In the genomic region with DNA sequence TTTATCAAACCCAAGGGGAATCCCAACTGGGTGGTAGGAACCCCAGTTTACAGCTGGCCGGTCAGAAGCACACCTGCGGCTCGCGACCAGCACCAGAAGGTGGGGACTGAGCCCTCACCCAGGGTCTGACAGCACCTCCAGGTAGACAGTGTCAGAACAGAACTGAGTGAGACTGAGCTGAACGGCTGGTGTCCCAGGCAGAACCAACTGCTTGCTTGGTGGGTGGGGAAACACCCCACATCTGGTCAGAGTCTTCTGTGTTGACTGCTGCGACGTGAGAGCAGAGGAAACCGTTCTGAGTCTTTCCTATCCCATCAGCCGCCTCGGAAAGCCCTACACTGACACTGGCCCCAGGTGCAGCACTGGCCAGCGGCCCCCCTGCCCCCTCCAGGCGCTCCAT, we compare ENCODE assay signal across 11 cellular contexts.
A peak's percentile ranks its signal among the peaks of the same experiment; 100 is the strongest.
DNase-seq lines count a peak whose midpoint lies in the region; ATAC-seq and TF ChIP-seq lines count a peak whose summit lies in the region.
"Had no signal": no experiment of that assay in that cellular context is flagged by ENCODE, and none has a peak within 500 bp of the region (broad histone marks: within the 10 kb centered on the region; RNA-seq: fewer than 3 reads in every experiment).

No MANE protein-coding gene starts in this region.

- H4K20me1 ChIP-seq in GM23338 (replicated peaks; ENCODE audit: insufficient read depth), result 0 out of 2 replicates have a peak, but pooled peaks cover 4% of the 10 kb centered on the region

- H3K36me3 Mint-ChIP-seq in activated B cell treated with CpG ODN at 0.5 μM for 24 hours (ENCODE audit: low read depth), result peaks cover 16% of the 10 kb centered on the region
- peaks cover 8% of the 10 kb centered on the region; the same call in 2 of the 3 replicates for H3K36me3 Mint-ChIP-seq in GM23338 (ENCODE audit: low read depth)

- H3K4me1 Mint-ChIP-seq in activated B cell treated with CpG ODN at 0.5 μM for 24 hours (peaks cover 54% of the 10 kb centered on the region), GM23338 (peaks cover 4% of the 10 kb centered on the region; the same call in 1 of the 3 replicates)

- TF ChIP-seq CTCF in GM06990 (IDR thresholded peaks at IDR 0.05; ENCODE audit: insufficient read depth, low read length, poor library complexity, severe bottlenecking) (no peak), activated B cell treated with CpG ODN at 0.5 μM for 24 hours (IDR thresholded peaks at IDR 0.05) (no peak), GM23338 (conservative IDR thresholded peaks at IDR 0.05; ENCODE audit: low read depth in 2 of 2) (no peak), esophagus muscularis mucosa (IDR thresholded peaks at IDR 0.05) (no peak)

- intact Hi-C loops in activated B cell treated with CpG ODN at 0.5 μM for 24 hours (cut with micrococcal nuclease) (loop anchor here (1.0 to 2.0 kb wide), 4 partner anchors 29 to 53 kb away; no protein-coding TSS in a partner anchor), esophagus muscularis mucosa (cut with DNase I) (no loop called here)

- peaks cover 16% of the 10 kb centered on the region for H3K36me3 ChIP-seq in GM06990 (ENCODE audit: control insufficient read depth, insufficient read depth, low read length)
- H3K36me3 ChIP-seq in GM23338 (ENCODE audit: insufficient read depth), result no peaks in the 10 kb centered on the region
- H3K36me3 ChIP-seq in esophagus muscularis mucosa, result peaks cover 0 to 31% (median 24%) of the 10 kb centered on the region in 4 donors

- H3K9me3 Mint-ChIP-seq in activated B cell treated with CpG ODN at 0.5 μM for 24 hours (no peaks in the 10 kb centered on the region), GM23338 (no peaks in the 10 kb centered on the region)

- no peaks in the 10 kb centered on the region for H3K9me3 ChIP-seq in esophagus muscularis mucosa

- ATAC-seq in HG02884 (IDR thresholded peaks at IDR 0.05; ENCODE audit: unreplicated experiment) (peak; percentile 91), activated B cell treated with CpG ODN at 0.5 μM for 24 hours (ENCODE audit: low read depth) (peak; percentile 94), GM23338 (no peak)

- H3K4me2 ChIP-seq in GM23338, result no peak overlapping the region

- H3K27ac Mint-ChIP-seq in activated B cell treated with CpG ODN at 0.5 μM for 24 hours (peak overlapping the region; percentile 79), GM23338 (no peak overlapping the region; the same call in 1 of the 2 replicates)

- TF ChIP-seq EP300 in esophagus muscularis mucosa (IDR thresholded peaks at IDR 0.05), result no peak

- no peak overlapping the region for H3K27ac ChIP-seq in GM23338 (ENCODE audit: low read depth)
- H3K27ac ChIP-seq in esophagus muscularis mucosa (replicated peaks in 1 of 4), result no peak overlapping the region
- H3K27ac ChIP-seq: C4-2B had no signal

- no peaks in the 10 kb centered on the region for H3F3A ChIP-seq in GM23338 (replicated peaks; ENCODE audit: low read depth)

- no peak overlapping the region for H2AFZ ChIP-seq in GM23338

- H3K9me2 ChIP-seq in GM23338 (ENCODE audit: insufficient read depth), result no peaks in the 10 kb centered on the region

- H3K79me2 ChIP-seq in GM23338 (replicated peaks; ENCODE audit: insufficient read depth), result no peaks in the 10 kb centered on the region; the same call in 1 of the 2 replicates

- peak overlapping the region; percentile 59 for H3K4me3 Mint-ChIP-seq in activated B cell treated with CpG ODN at 0.5 μM for 24 hours
- no peak overlapping the region for H3K4me3 Mint-ChIP-seq in GM23338

- 94% methylated on average over 12 of the region's 12 CpGs for whole genome bisulfite sequencing in esophagus muscularis mucosa

- DNase-seq in GM06990 (ENCODE audit: extremely low read depth, insufficient read length) (peak; percentile 55), GM19240 (ENCODE audit: insufficient read length, low spot score) (peak; percentile 84), activated B cell treated with CpG ODN at 0.5 μM for 24 hours (peak; percentile 33), NCI-H187 treated with DMSO at 0.1 percent for 48 hours (lab: John Stamatoyannopoulos, UW) (no peak), GM23338 (ENCODE audit: low spot score) (no peak), NCI-H2227 treated with DMSO at 0.1 percent for 48 hours (lab: John Stamatoyannopoulos, UW) (no peak), esophagus muscularis mucosa (ENCODE audit: extremely low spot score) (no peak)
- DNase-seq: mammary epithelial cell; NK-92 treated with Interleukin-12 subunit alpha and Interleukin-12 subunit beta, amount 100 ng/mL, for 24 hours had no signal

- CTCF ChIA-PET in activated B cell treated with CpG ODN at 0.5 μM for 24 hours (lab: Charles Lee), result interaction anchor here (0.7 kb wide), 1 partner anchor 190 kb away, joined by 3 read pairs; no protein-coding TSS in a partner anchor

- H3K4me1 ChIP-seq in GM23338 (ENCODE audit: insufficient read depth) (no peaks in the 10 kb centered on the region), esophagus muscularis mucosa (no peaks in the 10 kb centered on the region)

- H3K27me3 ChIP-seq in GM06990 (replicated peaks; ENCODE audit: control insufficient read depth, insufficient read depth, low read length), result no peaks in the 10 kb centered on the region
- H3K27me3 ChIP-seq in GM23338 (ENCODE audit: insufficient read depth), result no peaks in the 10 kb centered on the region
- no peaks in the 10 kb centered on the region for H3K27me3 ChIP-seq in esophagus muscularis mucosa

- no peak for TF ChIP-seq POLR2A in esophagus muscularis mucosa (IDR thresholded peaks at IDR 0.05; ENCODE audit: low read depth)

- no peaks in the 10 kb centered on the region for H3K27me3 Mint-ChIP-seq in activated B cell treated with CpG ODN at 0.5 μM for 24 hours
- H3K27me3 Mint-ChIP-seq in GM23338 (ENCODE audit: insufficient read depth, low read depth, poor library complexity), result peaks cover 26% of the 10 kb centered on the region

- POLR2A ChIA-PET in activated B cell treated with CpG ODN at 0.5 μM for 24 hours (lab: Charles Lee), result interaction anchor here (0.6 to 1.5 kb wide), 5 partner anchors 28 to 502 kb away, joined by 3 to 6 read pairs (median 3); no protein-coding TSS in a partner anchor

- no peak overlapping the region for H3K4me3 ChIP-seq in GM06990 (replicated peaks; ENCODE audit: low read depth, low read length)
- H3K4me3 ChIP-seq in GM23338, result no peak overlapping the region
- H3K4me3 ChIP-seq in esophagus muscularis mucosa, result no peak overlapping the region

TF ChIP-seq in GM23338, 12 proteins besides CTCF, POLR2A, EP300 and RAD21 (continues in another document):
- TF ChIP-seq CREB1 (CRISPR knock-in tag; IDR thresholded peaks at IDR 0.05; ENCODE audit: low read depth), result no peak
- TF ChIP-seq ZNF331 (CRISPR knock-in tag; IDR thresholded peaks at IDR 0.05; ENCODE audit: low read depth), result no peak
- TF ChIP-seq ZNF114 (CRISPR knock-in tag; IDR thresholded peaks at IDR 0.05), result no peak
- no peak for TF ChIP-seq POLR2AphosphoS5 (IDR thresholded peaks at IDR 0.05; ENCODE audit: low read depth)
- no peak for TF ChIP-seq NANOG (IDR thresholded peaks at IDR 0.05; ENCODE audit: borderline replicate concordance)
- TF ChIP-seq, protein P1, sequence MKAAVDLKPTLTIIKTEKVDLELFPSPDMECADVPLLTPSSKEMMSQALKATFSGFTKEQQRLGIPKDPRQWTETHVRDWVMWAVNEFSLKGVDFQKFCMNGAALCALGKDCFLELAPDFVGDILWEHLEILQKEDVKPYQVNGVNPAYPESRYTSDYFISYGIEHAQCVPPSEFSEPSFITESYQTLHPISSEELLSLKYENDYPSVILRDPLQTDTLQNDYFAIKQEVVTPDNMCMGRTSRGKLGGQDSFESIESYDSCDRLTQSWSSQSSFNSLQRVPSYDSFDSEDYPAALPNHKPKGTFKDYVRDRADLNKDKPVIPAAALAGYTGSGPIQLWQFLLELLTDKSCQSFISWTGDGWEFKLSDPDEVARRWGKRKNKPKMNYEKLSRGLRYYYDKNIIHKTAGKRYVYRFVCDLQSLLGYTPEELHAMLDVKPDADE (IDR thresholded peaks at IDR 0.05), result no peak
- TF ChIP-seq JUNB (IDR thresholded peaks at IDR 0.05; ENCODE audit: unreplicated experiment), result no peak
- no peak for TF ChIP-seq STAT1 (IDR thresholded peaks at IDR 0.05; ENCODE audit: unreplicated experiment)
- TF ChIP-seq, protein P2, sequence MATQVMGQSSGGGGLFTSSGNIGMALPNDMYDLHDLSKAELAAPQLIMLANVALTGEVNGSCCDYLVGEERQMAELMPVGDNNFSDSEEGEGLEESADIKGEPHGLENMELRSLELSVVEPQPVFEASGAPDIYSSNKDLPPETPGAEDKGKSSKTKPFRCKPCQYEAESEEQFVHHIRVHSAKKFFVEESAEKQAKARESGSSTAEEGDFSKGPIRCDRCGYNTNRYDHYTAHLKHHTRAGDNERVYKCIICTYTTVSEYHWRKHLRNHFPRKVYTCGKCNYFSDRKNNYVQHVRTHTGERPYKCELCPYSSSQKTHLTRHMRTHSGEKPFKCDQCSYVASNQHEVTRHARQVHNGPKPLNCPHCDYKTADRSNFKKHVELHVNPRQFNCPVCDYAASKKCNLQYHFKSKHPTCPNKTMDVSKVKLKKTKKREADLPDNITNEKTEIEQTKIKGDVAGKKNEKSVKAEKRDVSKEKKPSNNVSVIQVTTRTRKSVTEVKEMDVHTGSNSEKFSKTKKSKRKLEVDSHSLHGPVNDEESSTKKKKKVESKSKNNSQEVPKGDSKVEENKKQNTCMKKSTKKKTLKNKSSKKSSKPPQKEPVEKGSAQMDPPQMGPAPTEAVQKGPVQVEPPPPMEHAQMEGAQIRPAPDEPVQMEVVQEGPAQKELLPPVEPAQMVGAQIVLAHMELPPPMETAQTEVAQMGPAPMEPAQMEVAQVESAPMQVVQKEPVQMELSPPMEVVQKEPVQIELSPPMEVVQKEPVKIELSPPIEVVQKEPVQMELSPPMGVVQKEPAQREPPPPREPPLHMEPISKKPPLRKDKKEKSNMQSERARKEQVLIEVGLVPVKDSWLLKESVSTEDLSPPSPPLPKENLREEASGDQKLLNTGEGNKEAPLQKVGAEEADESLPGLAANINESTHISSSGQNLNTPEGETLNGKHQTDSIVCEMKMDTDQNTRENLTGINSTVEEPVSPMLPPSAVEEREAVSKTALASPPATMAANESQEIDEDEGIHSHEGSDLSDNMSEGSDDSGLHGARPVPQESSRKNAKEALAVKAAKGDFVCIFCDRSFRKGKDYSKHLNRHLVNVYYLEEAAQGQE (IDR thresholded peaks at IDR 0.05; ENCODE audit: unreplicated experiment), result no peak

Comparison
In these comparisons a context has a peak if more than half of its experiments do, and no peak if none do; other contexts are left out.
1. DNase-seq: peak in GM06990 (single experiment), GM19240 (single experiment) and activated B cell treated with CpG ODN at 0.5 μM for 24 hours (single experiment); none in NCI-H187 treated with DMSO at 0.1 percent for 48 hours (single experiment), GM23338 (single experiment), NCI-H2227 treated with DMSO at 0.1 percent for 48 hours (single experiment) and esophagus muscularis mucosa (single experiment).